In the genomic region with DNA sequence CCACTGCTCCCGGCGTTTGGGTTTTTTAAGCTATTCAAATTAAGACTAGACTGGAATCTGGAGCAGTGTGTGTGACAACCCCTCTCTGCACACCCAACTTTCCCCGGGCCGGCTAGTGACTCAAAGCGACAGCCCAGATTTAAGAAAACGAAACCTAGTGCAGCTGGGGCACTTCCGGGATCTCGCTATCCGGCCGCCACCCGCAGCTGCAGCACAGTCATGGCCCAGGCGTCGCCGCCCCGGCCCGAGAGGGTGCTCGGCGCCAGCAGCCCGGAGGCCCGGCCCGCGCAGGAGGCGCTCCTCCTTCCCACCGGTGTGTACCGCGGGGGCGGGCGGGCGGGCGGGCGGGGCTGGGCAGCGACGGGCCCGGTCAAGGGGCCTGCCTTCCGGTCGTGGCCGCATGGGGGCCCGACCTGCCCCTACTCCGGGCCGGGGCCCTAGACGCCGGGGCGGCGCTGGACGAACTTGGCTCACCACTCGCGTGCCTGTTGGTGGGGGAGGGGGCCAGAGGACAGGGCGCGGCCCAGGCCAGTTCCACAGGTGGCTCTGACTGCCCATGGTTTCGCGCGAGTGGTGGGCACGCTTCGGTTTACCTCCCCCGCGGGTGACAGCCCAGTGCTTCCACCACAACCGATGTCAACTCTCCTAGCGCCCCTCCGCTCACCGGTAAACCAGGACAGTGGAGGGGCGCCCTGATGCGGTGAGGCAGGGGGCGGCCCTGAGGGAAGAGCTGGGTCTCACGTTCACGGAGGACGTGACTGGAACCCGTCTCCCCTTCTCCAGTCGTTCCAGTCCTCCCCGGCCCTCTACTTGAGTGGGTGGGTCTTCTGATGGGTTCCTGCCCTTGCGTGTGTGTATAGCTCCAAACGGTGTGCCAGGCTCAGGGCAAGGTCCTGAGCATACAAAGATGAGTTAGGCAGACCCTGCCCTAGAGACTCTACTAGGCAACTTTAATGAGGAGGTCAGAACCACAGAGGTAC, we compare ENCODE assay signal across 8 cellular contexts. TPM values are rescaled to one million over a fixed set of nuclear protein-coding genes. Genes with fewer than 3 reads are reported as not detected.
DNase-seq lines count a peak whose midpoint lies in the region; ATAC-seq and TF ChIP-seq lines count a peak whose summit lies in the region.

Gene PHF11 (plus strand): TSS at position 171 of the 980 bp plus-strand sequence. CDS start 49 bp downstream, at position 220.

- ATAC-seq in GM19455 (IDR thresholded peaks at IDR 0.05; ENCODE audit: unreplicated experiment), result peak; percentile 87
- ATAC-seq in HG03571 (IDR thresholded peaks at IDR 0.05; ENCODE audit: unreplicated experiment), result peak; percentile 82
- ATAC-seq in activated naive CD8-positive, alpha-beta T cell treated with anti-CD3 and anti-CD28 coated beads, Interleukin-2, amount 50 U/mL, for 24 hours, result peak; percentile 89
- peak; percentile 90 for ATAC-seq in Right ventricle myocardium superior (ENCODE audit: poor library complexity)

- TF ChIP-seq POLR2A in tibial nerve (IDR thresholded peaks at IDR 0.05), result peak; percentile 15 to 33

- H3K4me1 ChIP-seq in CD8-positive, alpha-beta memory T cell (ENCODE audit: insufficient read depth, low read length), result peaks cover 44% of the 10 kb centered on the region
- peaks cover 0 to 21% (median 0%) of the 10 kb centered on the region in 4 donors for H3K4me1 ChIP-seq in tibial nerve

- WGBS in tibial nerve, 2 donors, result 11 to 13% methylated on average over 32 to 38 of the region's 71 CpGs

- H3K27me3 Mint-ChIP-seq in CD8-positive, alpha-beta memory T cell, result no peaks in the 10 kb centered on the region
- no peaks in the 10 kb centered on the region for H3K27me3 Mint-ChIP-seq in activated naive CD8-positive, alpha-beta T cell treated with anti-CD3 and anti-CD28 coated beads, Interleukin-2, amount 50 U/mL, for 24 hours

- peak; percentile 78 to 92 (median 84) for DNase-seq in CD8-positive, alpha-beta memory T cell
- DNase-seq in SW480 (ENCODE audit: low spot score), result peak; percentile 88
- DNase-seq in activated naive CD8-positive, alpha-beta T cell treated with anti-CD3 and anti-CD28 coated beads, Interleukin-2, amount 50 U/mL, for 24 hours, result peak; percentile 87
- peak; percentile 90 for DNase-seq in Right ventricle myocardium superior
- DNase-seq in pons (ENCODE audit: low spot score), result peak; percentile 59
- peak; percentile 63 to 68 for DNase-seq in tibial nerve (ENCODE audit: low spot score in 2 of 2)

- H3K9me3 ChIP-seq in CD8-positive, alpha-beta memory T cell (ENCODE audit: low read length), result no peaks in the 10 kb centered on the region
- no peaks in the 10 kb centered on the region for H3K9me3 ChIP-seq in tibial nerve

- CTCF ChIA-PET in CD8-positive, alpha-beta memory T cell (lab: Charles Lee), result interaction anchor here (0.6 to 2.0 kb wide), 3 partner anchors 51 to 207 kb away, joined by 3 to 14 read pairs (median 3); partner anchors contain the start of genes CAB39L, RCBTB1 and SETDB2

- H3K4me3 ChIP-seq in CD8-positive, alpha-beta memory T cell (ENCODE audit: low read length), result peak within 1 kb of the TSS; percentile 82
- peak within 1 kb of the TSS; percentile 70 to 95 (median 78) for H3K4me3 ChIP-seq in tibial nerve

- H3K9me3 Mint-ChIP-seq in CD8-positive, alpha-beta memory T cell, result no peaks in the 10 kb centered on the region
- no peaks in the 10 kb centered on the region for H3K9me3 Mint-ChIP-seq in activated naive CD8-positive, alpha-beta T cell treated with anti-CD3 and anti-CD28 coated beads, Interleukin-2, amount 50 U/mL, for 24 hours

- peak within 1 kb of the TSS; percentile 94 to 100 (median 99) for H3K27ac Mint-ChIP-seq in CD8-positive, alpha-beta memory T cell
- H3K27ac Mint-ChIP-seq in activated naive CD8-positive, alpha-beta T cell treated with anti-CD3 and anti-CD28 coated beads, Interleukin-2, amount 50 U/mL, for 24 hours, result peak within 1 kb of the TSS; percentile 98

- H3K27me3 ChIP-seq in CD8-positive, alpha-beta memory T cell (ENCODE audit: insufficient read depth, low read length, poor library complexity, severe bottlenecking), result no peaks in the 10 kb centered on the region
- no peaks in the 10 kb centered on the region for H3K27me3 ChIP-seq in tibial nerve

- peak in 2 of 5 experiments; percentile 18 to 23 for TF ChIP-seq CTCF in tibial nerve (IDR thresholded peaks at IDR 0.05)

- intact Hi-C loops in Right ventricle myocardium superior (cut with DNase I), result no loop called here

- peak within 1 kb of the TSS; percentile 95 to 99 (median 98) for H3K4me3 Mint-ChIP-seq in CD8-positive, alpha-beta memory T cell
- peak within 1 kb of the TSS; percentile 93 for H3K4me3 Mint-ChIP-seq in activated naive CD8-positive, alpha-beta T cell treated with anti-CD3 and anti-CD28 coated beads, Interleukin-2, amount 50 U/mL, for 24 hours

- peak within 1 kb of the TSS; percentile 87 for H3K27ac ChIP-seq in CD8-positive, alpha-beta memory T cell (ENCODE audit: low read depth, low read length)
- H3K27ac ChIP-seq in tibial nerve, result peak within 1 kb of the TSS; percentile 73 to 99 (median 96)

- peaks cover 44 to 62% (median 51%) of the 10 kb centered on the region in 3 donors for H3K4me1 Mint-ChIP-seq in CD8-positive, alpha-beta memory T cell
- peaks cover 55% of the 10 kb centered on the region for H3K4me1 Mint-ChIP-seq in activated naive CD8-positive, alpha-beta T cell treated with anti-CD3 and anti-CD28 coated beads, Interleukin-2, amount 50 U/mL, for 24 hours

- peak in 1 of 2 donors; percentile 54 for TF ChIP-seq EP300 in tibial nerve (IDR thresholded peaks at IDR 0.05)

- peaks cover 3 to 39% (median 11%) of the 10 kb centered on the region in 3 donors for H3K36me3 Mint-ChIP-seq in CD8-positive, alpha-beta memory T cell
- peaks cover 36% of the 10 kb centered on the region for H3K36me3 Mint-ChIP-seq in activated naive CD8-positive, alpha-beta T cell treated with anti-CD3 and anti-CD28 coated beads, Interleukin-2, amount 50 U/mL, for 24 hours (ENCODE audit: low read depth)

- peaks cover 5% of the 10 kb centered on the region for H3K36me3 ChIP-seq in CD8-positive, alpha-beta memory T cell (ENCODE audit: insufficient read depth, low read length)
- peaks cover 0 to 10% (median 0%) of the 10 kb centered on the region in 3 donors for H3K36me3 ChIP-seq in tibial nerve

- POLR2A ChIA-PET in CD8-positive, alpha-beta memory T cell (lab: Charles Lee), result interaction anchor here (0.6 to 2.2 kb wide), 11 partner anchors 9 to 1957 kb away, joined by 3 to 67 read pairs (median 3); partner anchors contain the start of genes CAB39L, INTS6 and SETDB2

RNA-seq across cellular contexts. Expression of gene PHF11, which starts in this region (rescaled TPM):
- 10 to 100 TPM; 39.1 to 43.5 TPM for total RNA-seq in CD8-positive, alpha-beta memory T cell
- 92.6 TPM for polyA plus RNA-seq in CD8-positive, alpha-beta memory T cell
- total RNA-seq in Right ventricle myocardium superior (17.6 TPM), tibial nerve (10 to 100 TPM; 25.3 to 51.4 (median 37.6) TPM)

Comparison
In these comparisons a context has a peak if more than half of its experiments do, and no peak if none do; other contexts are left out.
1. Peak in every context shown above with its lines: DNase-seq, ATAC-seq, H3K4me3 ChIP-seq and H3K27ac ChIP-seq.